In the genomic region with DNA sequence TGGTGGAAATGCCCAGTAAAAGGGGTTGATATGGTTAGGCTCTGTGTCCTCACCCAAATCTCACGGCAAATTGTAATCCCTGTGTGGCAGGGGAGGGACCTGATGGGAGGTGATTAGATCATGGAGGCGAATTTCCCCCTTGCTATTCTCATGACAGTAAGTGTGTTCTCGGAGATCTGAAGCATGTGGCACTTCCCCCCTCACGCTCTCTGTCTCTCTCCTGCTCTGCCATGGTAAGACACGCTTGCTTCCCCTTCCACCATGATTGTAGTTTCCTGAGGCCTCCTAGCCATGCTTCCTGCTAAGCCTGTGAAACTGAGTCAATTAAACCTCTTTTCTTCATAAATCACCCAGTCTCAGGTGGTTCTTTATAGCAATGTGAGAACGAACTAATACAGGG, we compare ENCODE assay signal across 10 cellular contexts. TPM values are rescaled to one million over a fixed set of nuclear protein-coding genes. Genes with fewer than 3 reads are reported as not detected.
DNase-seq lines count a peak whose midpoint lies in the region; ATAC-seq and TF ChIP-seq lines count a peak whose summit lies in the region.
"Had no signal": no experiment of that assay in that cellular context is flagged by ENCODE, and none has a peak within 500 bp of the region (broad histone marks: within the 10 kb centered on the region; RNA-seq: fewer than 3 reads in every experiment).

No MANE protein-coding gene starts in this region.

- no peak overlapping the region for H3K4me3 ChIP-seq in HL-60 (replicated peaks; ENCODE audit: insufficient read depth, low read length)

- DNase-seq in HL-60 (ENCODE audit: low read depth in 1 of 2, low spot score in 1 of 2) (peak in 1 of 2 experiments; percentile 82), memory B cell (ENCODE audit: low spot score in 2 of 2) (no peak), NCI-H2171 (lab: John Stamatoyannopoulos, UW) (no peak), kidney glomerular epithelial cell (lab: John Stamatoyannopoulos, UW) (no peak), mesenteric fat pad (ENCODE audit: low spot score) (no peak)
- no peak for DNase-seq in activated CD8-positive, alpha-beta memory T cell treated with anti-CD3 and anti-CD28 coated beads, Interleukin-2, amount 50 U/mL, for 4 hours
- DNase-seq: effector memory CD4-positive, alpha-beta T cell; right cardiac atrium had no signal

- no peaks in the 10 kb centered on the region for H3K36me3 Mint-ChIP-seq in memory B cell

- peak overlapping the region; percentile 36 for H3K27ac Mint-ChIP-seq in memory B cell

- no peak for TF ChIP-seq CTCF in 22Rv1 (IDR thresholded peaks at IDR 0.05)
- no peak for TF ChIP-seq CTCF in HL-60 (IDR thresholded peaks at IDR 0.05; ENCODE audit: insufficient read depth, low read length)
- TF ChIP-seq CTCF in VCaP (conservative IDR thresholded peaks at IDR 0.05) = no peak

- H3K4me1 Mint-ChIP-seq in memory B cell = peaks cover 35% of the 10 kb centered on the region

- H3K27ac ChIP-seq in 22Rv1 = peak overlapping the region; percentile 63
- peak overlapping the region; percentile 64 for H3K27ac ChIP-seq in HL-60 (replicated peaks)
- H3K27ac ChIP-seq in VCaP = 0 out of 2 replicates have a peak overlapping the region, but pooled peaks have one; percentile 32

- peak; percentile 74 for ATAC-seq in memory B cell (ENCODE audit: low read depth)

- H3K27me3 Mint-ChIP-seq in memory B cell = no peaks in the 10 kb centered on the region

- H3K9me3 Mint-ChIP-seq in memory B cell = no peaks in the 10 kb centered on the region

- no peak overlapping the region for H3K4me3 Mint-ChIP-seq in memory B cell

- no peaks in the 10 kb centered on the region for H3K27me3 ChIP-seq in HL-60 (ENCODE audit: insufficient read depth, poor library complexity, severe bottlenecking)

RNA-seq across cellular contexts. Expression of gene PACSIN2, which starts 37.4 kb away (rescaled TPM):
- total RNA-seq in mesenteric fat pad = 52.2 TPM
